26 cellular contexts compared by ENCODE assay signal in the genomic region with DNA sequence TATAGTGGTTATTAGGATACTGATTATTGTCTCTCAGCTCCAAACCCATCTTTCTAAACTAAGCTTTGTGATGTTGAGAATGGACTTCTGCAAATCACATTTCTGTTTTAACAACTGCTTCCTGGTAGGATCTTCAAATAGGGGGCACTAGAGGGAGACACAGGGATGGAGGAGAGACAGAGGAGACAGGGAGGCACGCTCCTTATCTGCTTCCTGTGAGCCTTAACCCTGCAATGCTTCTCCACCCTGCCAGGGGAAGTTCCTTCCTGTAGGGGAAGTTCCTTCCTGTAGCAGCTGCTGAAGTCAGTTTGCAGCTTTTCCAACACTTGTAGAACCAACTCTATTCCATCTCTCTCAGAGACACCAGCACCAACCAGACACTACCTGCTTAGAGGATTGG.
DNase-seq lines count a peak whose midpoint lies in the region; ATAC-seq and TF ChIP-seq lines count a peak whose summit lies in the region.
"Had no signal": no experiment of that assay in that cellular context is flagged by ENCODE, and none has a peak within 500 bp of the region (broad histone marks: within the 10 kb centered on the region; RNA-seq: fewer than 3 reads in every experiment).

No MANE protein-coding gene starts in this region.

- no peaks in the 10 kb centered on the region for H3K36me3 Mint-ChIP-seq in mesothelial cell of epicardium
- H3K36me3 Mint-ChIP-seq: activated naive CD8-positive, alpha-beta T cell; CD4-positive, CD25-positive, alpha-beta regulatory T cell; stimulated activated effector memory CD8-positive, alpha-beta T cell treated with anti-CD3 and anti-CD28 coated beads, Interleukin-12 subunit alpha, Interleukin-12 subunit beta, amount 100 ng/mL, for 72 hours; T-cell had no signal

- H3K27me3 ChIP-seq in BLaER1 (no peaks in the 10 kb centered on the region), Peyer's patch (no peaks in the 10 kb centered on the region)
- H3K27me3 ChIP-seq: ascending aorta, heart left ventricle, neutrophil had no signal

- no peaks in the 10 kb centered on the region for H4K20me1 ChIP-seq in BLaER1

- H3K9ac ChIP-seq in BLaER1, result no peak overlapping the region

- H3K4me3 Mint-ChIP-seq in mesothelial cell of epicardium, result no peak overlapping the region
- H3K4me3 Mint-ChIP-seq: activated naive CD8-positive, alpha-beta T cell; activated T-helper 17 cell treated with anti-CD3 and anti-CD28 coated beads, Interleukin-2, amount 50 U/mL, for 72 hours; CD4-positive, CD25-positive, alpha-beta regulatory T cell; stimulated activated effector memory CD8-positive, alpha-beta T cell treated with anti-CD3 and anti-CD28 coated beads, Interleukin-12 subunit alpha, Interleukin-12 subunit beta, amount 100 ng/mL, for 72 hours; T-cell had no signal

- peak overlapping the region; percentile 4; the same call in 1 of the 2 replicates for H3K4me2 ChIP-seq in BLaER1

- peaks cover 14% of the 10 kb centered on the region for H3K27me3 Mint-ChIP-seq in mesothelial cell of epicardium (ENCODE audit: low read depth)
- H3K27me3 Mint-ChIP-seq: activated naive CD8-positive, alpha-beta T cell; CD4-positive, CD25-positive, alpha-beta regulatory T cell; T-cell had no signal

- H3K4me1 ChIP-seq in BLaER1, result peaks cover 9% of the 10 kb centered on the region
- no peaks in the 10 kb centered on the region for H3K4me1 ChIP-seq in Peyer's patch
- H3K4me1 ChIP-seq: ascending aorta, heart left ventricle, prostate gland had no signal

- no peak overlapping the region for H3K27ac Mint-ChIP-seq in mesothelial cell of epicardium
- H3K27ac Mint-ChIP-seq: activated naive CD8-positive, alpha-beta T cell; activated T-helper 17 cell treated with anti-CD3 and anti-CD28 coated beads, Interleukin-2, amount 50 U/mL, for 72 hours; CD4-positive, CD25-positive, alpha-beta regulatory T cell; stimulated activated effector memory CD8-positive, alpha-beta T cell treated with anti-CD3 and anti-CD28 coated beads, Interleukin-12 subunit alpha, Interleukin-12 subunit beta, amount 100 ng/mL, for 72 hours; T-cell had no signal

- TF ChIP-seq CTCF in Peyer's patch (IDR thresholded peaks at IDR 0.05), result no peak
- no peak for TF ChIP-seq CTCF in mesothelial cell of epicardium (IDR thresholded peaks at IDR 0.05; ENCODE audit: unreplicated experiment)

- H3K36me3 ChIP-seq in BLaER1, result no peaks in the 10 kb centered on the region
- H3K36me3 ChIP-seq in Peyer's patch, result no peaks in the 10 kb centered on the region
- H3K36me3 ChIP-seq: ascending aorta, heart left ventricle, neutrophil, prostate gland had no signal

- H3K4me1 Mint-ChIP-seq in mesothelial cell of epicardium, result peaks cover 6% of the 10 kb centered on the region
- H3K4me1 Mint-ChIP-seq: activated T-helper 17 cell treated with anti-CD3 and anti-CD28 coated beads, Interleukin-2, amount 50 U/mL, for 72 hours; CD4-positive, CD25-positive, alpha-beta regulatory T cell; stimulated activated effector memory CD8-positive, alpha-beta T cell treated with anti-CD3 and anti-CD28 coated beads, Interleukin-12 subunit alpha, Interleukin-12 subunit beta, amount 100 ng/mL, for 72 hours; T-cell had no signal

- ATAC-seq in HG02970 (IDR thresholded peaks at IDR 0.05; ENCODE audit: low FRiP score, unreplicated experiment), result no peak
- ATAC-seq: activated T-helper 17 cell treated with anti-CD3 and anti-CD28 coated beads, Interleukin-2, amount 50 U/mL, for 72 hours; heart left ventricle; PC-3; stimulated activated effector memory CD8-positive, alpha-beta T cell treated with anti-CD3 and anti-CD28 coated beads, Interleukin-12 subunit alpha, Interleukin-12 subunit beta, amount 100 ng/mL, for 72 hours; T-cell had no signal

- no peaks in the 10 kb centered on the region for H3K9me3 Mint-ChIP-seq in mesothelial cell of epicardium

- no peak for TF ChIP-seq POLR2A in Peyer's patch (IDR thresholded peaks at IDR 0.05)

- H3K27ac ChIP-seq in BLaER1 (no peak overlapping the region), Peyer's patch (no peak overlapping the region)
- H3K27ac ChIP-seq: ascending aorta, epithelial cell of prostate, heart left ventricle, neutrophil, prostate gland, VCaP had no signal

- DNase-seq in GDM1 (lab: John Stamatoyannopoulos, UW), result peak; percentile 4
- DNase-seq in RKO (ENCODE audit: low spot score), result peak; percentile 2
- DNase-seq in iPS-NIHi11 (ENCODE audit: low spot score), result peak; percentile 33
- DNase-seq in Peyer's patch, result no peak
- DNase-seq in mesothelial cell of epicardium (ENCODE audit: low spot score in 2 of 2, unreplicated experiment in 2 of 2), result no peak
- DNase-seq: CD4-positive, CD25-positive, alpha-beta regulatory T cell; central memory CD4-positive, alpha-beta T cell; DMS153; heart left ventricle; KG1; NCI-H2171 treated with DMSO at 0.1 percent for 48 hours; NCI-H774; PC-3; SHP77 treated with DMSO at 0.1 percent for 48 hours; stimulated activated CD4-positive, alpha-beta T cell treated with anti-CD3 and anti-CD28 coated beads, Interleukin-1b, Interleukin-23, amount 100 ng/mL, for 48 hours; T-cell had no signal

- H3K9me3 ChIP-seq in BLaER1 (no peaks in the 10 kb centered on the region), Peyer's patch (no peaks in the 10 kb centered on the region)
- H3K9me3 ChIP-seq: ascending aorta, heart left ventricle, neutrophil, prostate gland had no signal

- H3K4me3 ChIP-seq in BLaER1, result no peak overlapping the region
- H3K4me3 ChIP-seq in Peyer's patch, result no peak overlapping the region
- H3K4me3 ChIP-seq: ascending aorta, heart left ventricle, prostate gland had no signal

Comparison
In these comparisons a context has a peak if more than half of its experiments do, and no peak if none do; other contexts are left out.
1. DNase-seq: peak in GDM1 (single experiment), RKO (single experiment) and iPS-NIHi11 (single experiment); none in Peyer's patch (0 of 3) and mesothelial cell of epicardium (0 of 2).